In genomic region chr7:84610390-84610789, GRCh38 we compare ENCODE assay signal across 1 cellular context.
TF ChIP-seq lines count a peak whose summit lies in the region.

No MANE protein-coding gene starts in this region.

TF ChIP-seq in HepG2, 621 proteins besides CTCF, POLR2A, EP300 and RAD21 (continued from another document):
- TF ChIP-seq ZBTB39 (CRISPR knock-in tag; IDR thresholded peaks at IDR 0.05): no peak
